Comparison of ENCODE assay signal across 18 cellular contexts in genomic region chrX:69321789-69322188, GRCh38.
"Had no signal": no experiment of that assay in that cellular context is flagged by ENCODE, and none has a peak within 500 bp of the region (broad histone marks: within the 10 kb centered on the region; RNA-seq: fewer than 3 reads in every experiment).

No MANE protein-coding gene starts in this region.

- DNase-seq: dermis blood vessel endothelial cell; foreskin keratinocyte; kidney glomerular epithelial cell; occipital lobe; psoas muscle; sigmoid colon; stimulated activated CD4-positive, alpha-beta T cell treated with anti-CD3 and anti-CD28 coated beads, Interleukin-2, amount 100 ng/mL, for 24 hours; stimulated activated CD4-positive, alpha-beta T cell treated with anti-CD3 and anti-CD28 coated beads, Interleukin-4, amount 100 ng/mL, for 4 hours; stimulated activated naive B cell treated with anti-CD40 and anti-IgM and Interleukin-4, amounts not matched to agents 10 μg/mL and 1 μg/mL and 100 μg/mL, for 72 hours; stimulated activated naive CD8-positive, alpha-beta T cell treated with anti-CD3 and anti-CD28 coated beads, Interleukin-15, amount 100 ng/mL, for 72 hours; substantia nigra; transverse colon; uterus had no signal

- H3K27me3 ChIP-seq: foreskin keratinocyte, hepatocyte, sigmoid colon, transverse colon, uterus had no signal

- H3K36me3 ChIP-seq: sigmoid colon, thoracic aorta, transverse colon, uterus had no signal

- H3K4me1 ChIP-seq: foreskin keratinocyte, parathyroid adenoma, psoas muscle, sigmoid colon, transverse colon, uterus had no signal

- H3K9me3 ChIP-seq: psoas muscle, sigmoid colon, thoracic aorta, transverse colon, uterus had no signal

- H3K27ac ChIP-seq: foreskin keratinocyte, hepatocyte, parathyroid adenoma, psoas muscle, sigmoid colon, skin epidermis, thoracic aorta, transverse colon, uterus had no signal

- H3K4me3 ChIP-seq: hepatocyte, psoas muscle, sigmoid colon, skin epidermis, thoracic aorta, transverse colon, uterus had no signal

- ATAC-seq: foreskin keratinocyte; natural killer cell treated with Interleukin-12 subunit alpha and Interleukin-12 subunit beta and Interleukin-15 and Interleukin-18, amount 100 ng/mL, for 72 hours; psoas muscle; stimulated activated naive B cell treated with anti-CD40 and anti-IgM and Interleukin-4, amounts not matched to agents 10 μg/mL and 1 μg/mL and 100 μg/mL, for 72 hours; stimulated activated naive CD8-positive, alpha-beta T cell treated with anti-CD3 and anti-CD28 coated beads, Interleukin-15, amount 100 ng/mL, for 72 hours had no signal
